In the genomic region with DNA sequence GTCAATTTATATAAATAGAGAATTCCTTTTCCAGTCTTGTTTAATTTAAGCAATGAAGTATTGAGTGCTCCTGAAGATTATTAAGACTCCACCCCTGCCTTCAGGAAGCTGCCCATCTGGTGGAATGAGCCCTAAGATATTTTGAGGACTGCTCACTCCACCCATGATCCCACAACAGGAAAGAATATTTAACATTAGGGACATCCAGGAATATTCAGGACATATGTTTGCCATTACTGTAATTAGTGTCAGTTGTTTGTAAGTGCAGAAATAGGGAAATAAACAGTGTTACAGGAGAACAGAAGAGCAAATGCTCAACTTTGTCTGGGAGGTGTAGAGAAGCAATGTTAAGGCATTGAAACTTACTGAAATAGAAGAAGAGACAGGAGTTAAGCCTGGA, we compare ENCODE assay signal across 21 cellular contexts.
A peak's percentile ranks its signal among the peaks of the same experiment; 100 is the strongest.
DNase-seq lines count a peak whose midpoint lies in the region; ATAC-seq and TF ChIP-seq lines count a peak whose summit lies in the region.
"Had no signal": no experiment of that assay in that cellular context is flagged by ENCODE, and none has a peak within 500 bp of the region (broad histone marks: within the 10 kb centered on the region; RNA-seq: fewer than 3 reads in every experiment).

No MANE protein-coding gene starts in this region.

- DNase-seq in BJ (ENCODE audit: low read depth) = peak; percentile 32
- no peak for DNase-seq in Karpas-422
- DNase-seq in foreskin fibroblast = peak; percentile 46 to 78
- no peak for DNase-seq in T1000 (lab: John Stamatoyannopoulos, UW)
- DNase-seq in activated naive CD8-positive, alpha-beta T cell treated with anti-CD3 and anti-CD28 coated beads, Interleukin-2, amount 50 U/mL, for 24 hours = no peak
- DNase-seq in activated CD4-positive, alpha-beta T cell treated with anti-CD3 and anti-CD28 coated beads for 36 hours = no peak
- DNase-seq: ACHN; C1 segment of cervical spinal cord; CD4-positive, CD25-positive, alpha-beta regulatory T cell; CD8-positive, alpha-beta memory T cell; COR-L47; DMS 273 treated with DMSO at 0.1 percent for 48 hours; DMS53; DND-41; GOT3; H7; KBM-7 had no signal

- no peak for ATAC-seq in activated naive CD8-positive, alpha-beta T cell treated with anti-CD3 and anti-CD28 coated beads, Interleukin-2, amount 50 U/mL, for 24 hours
- ATAC-seq in activated CD4-positive, alpha-beta T cell treated with anti-CD3 and anti-CD28 coated beads for 36 hours = no peak
- ATAC-seq: HCT116, HepG2 had no signal

- H3K27ac Mint-ChIP-seq in activated naive CD8-positive, alpha-beta T cell treated with anti-CD3 and anti-CD28 coated beads, Interleukin-2, amount 50 U/mL, for 24 hours = no peak overlapping the region
- no peak overlapping the region for H3K27ac Mint-ChIP-seq in activated CD4-positive, alpha-beta T cell treated with anti-CD3 and anti-CD28 coated beads for 36 hours
- H3K27ac Mint-ChIP-seq: B cell; CD8-positive, alpha-beta memory T cell; IgD-negative memory B cell had no signal

- H3K27me3 Mint-ChIP-seq in activated naive CD8-positive, alpha-beta T cell treated with anti-CD3 and anti-CD28 coated beads, Interleukin-2, amount 50 U/mL, for 24 hours = no peaks in the 10 kb centered on the region
- no peaks in the 10 kb centered on the region for H3K27me3 Mint-ChIP-seq in activated CD4-positive, alpha-beta T cell treated with anti-CD3 and anti-CD28 coated beads for 36 hours
- H3K27me3 Mint-ChIP-seq: B cell; CD4-positive, CD25-positive, alpha-beta regulatory T cell; CD8-positive, alpha-beta memory T cell; IgD-negative memory B cell had no signal

- H3K4me3 ChIP-seq in BJ (ENCODE audit: low read depth, low read length) (no peak overlapping the region), Karpas-422 (ENCODE audit: low read length) (no peak overlapping the region), foreskin fibroblast (ENCODE audit: low read depth in 1 of 2, low read length in 2 of 2) (no peak overlapping the region)

- POLR2A ChIA-PET in BJ (lab: Charles Lee) = no interaction called here
- POLR2A ChIA-PET in activated CD4-positive, alpha-beta T cell treated with anti-CD3 and anti-CD28 coated beads for 36 hours (lab: Charles Lee) = interaction anchor here (0.6 kb wide), 1 partner anchor 805 kb away, joined by 4 read pairs; no protein-coding TSS in a partner anchor

- H4K20me1 ChIP-seq in Karpas-422 (ENCODE audit: insufficient read depth, low read depth, low read length) = no peaks in the 10 kb centered on the region

- H3K36me3 Mint-ChIP-seq in activated naive CD8-positive, alpha-beta T cell treated with anti-CD3 and anti-CD28 coated beads, Interleukin-2, amount 50 U/mL, for 24 hours (ENCODE audit: low read depth) = no peaks in the 10 kb centered on the region
- no peaks in the 10 kb centered on the region for H3K36me3 Mint-ChIP-seq in activated CD4-positive, alpha-beta T cell treated with anti-CD3 and anti-CD28 coated beads for 36 hours (ENCODE audit: low read depth)
- H3K36me3 Mint-ChIP-seq: CD4-positive, CD25-positive, alpha-beta regulatory T cell; CD8-positive, alpha-beta memory T cell; IgD-negative memory B cell had no signal

- H3K9me3 Mint-ChIP-seq in activated naive CD8-positive, alpha-beta T cell treated with anti-CD3 and anti-CD28 coated beads, Interleukin-2, amount 50 U/mL, for 24 hours = peaks cover 19% of the 10 kb centered on the region
- H3K9me3 Mint-ChIP-seq in activated CD4-positive, alpha-beta T cell treated with anti-CD3 and anti-CD28 coated beads for 36 hours (ENCODE audit: low read depth) = peaks cover 18% of the 10 kb centered on the region

- H3K9me2 ChIP-seq in Karpas-422 (replicated peaks; ENCODE audit: insufficient read depth, low read length) = no peaks in the 10 kb centered on the region

- no peaks in the 10 kb centered on the region for H3K4me1 Mint-ChIP-seq in activated naive CD8-positive, alpha-beta T cell treated with anti-CD3 and anti-CD28 coated beads, Interleukin-2, amount 50 U/mL, for 24 hours
- H3K4me1 Mint-ChIP-seq in activated CD4-positive, alpha-beta T cell treated with anti-CD3 and anti-CD28 coated beads for 36 hours = no peaks in the 10 kb centered on the region
- H3K4me1 Mint-ChIP-seq: B cell; CD4-positive, CD25-positive, alpha-beta regulatory T cell; CD8-positive, alpha-beta memory T cell; IgD-negative memory B cell had no signal

- H3K9ac ChIP-seq in Karpas-422 (ENCODE audit: low read length) = no peak overlapping the region

- peak overlapping the region; percentile 18; the same call in 1 of the 2 replicates for H2AFZ ChIP-seq in Karpas-422 (ENCODE audit: low read length)

- no peak overlapping the region for H3K4me3 Mint-ChIP-seq in activated naive CD8-positive, alpha-beta T cell treated with anti-CD3 and anti-CD28 coated beads, Interleukin-2, amount 50 U/mL, for 24 hours
- H3K4me3 Mint-ChIP-seq in activated CD4-positive, alpha-beta T cell treated with anti-CD3 and anti-CD28 coated beads for 36 hours = no peak overlapping the region
- H3K4me3 Mint-ChIP-seq: B cell; CD4-positive, CD25-positive, alpha-beta regulatory T cell; CD8-positive, alpha-beta memory T cell; IgD-negative memory B cell had no signal

- H3K4me1 ChIP-seq in Karpas-422 (ENCODE audit: low read length) = peaks cover 9% of the 10 kb centered on the region

- H3K36me3 ChIP-seq in BJ (ENCODE audit: control insufficient read depth, insufficient read depth, low read length) = no peaks in the 10 kb centered on the region
- H3K36me3 ChIP-seq in Karpas-422 (ENCODE audit: insufficient read depth, low read length) = no peaks in the 10 kb centered on the region; the same call in 1 of the 2 replicates

- no peak for TF ChIP-seq CTCF in BJ (IDR thresholded peaks at IDR 0.05; ENCODE audit: insufficient read depth, low read depth, low read length)
- TF ChIP-seq CTCF in foreskin fibroblast (IDR thresholded peaks at IDR 0.05; ENCODE audit: low read depth, low read length) = no peak

- H3K9me3 ChIP-seq in Karpas-422 (ENCODE audit: low read length) = no peaks in the 10 kb centered on the region; the same call in 1 of the 2 replicates

- H3K4me2 ChIP-seq in Karpas-422 (ENCODE audit: low read depth, low read length, poor library complexity, severe bottlenecking) = no peak overlapping the region

- H3K79me2 ChIP-seq in Karpas-422 (ENCODE audit: low read length) = no peaks in the 10 kb centered on the region

- intact Hi-C loops in activated CD4-positive, alpha-beta T cell treated with anti-CD3 and anti-CD28 coated beads for 36 hours (cut with DNase I, micrococcal nuclease) = no loop called here

- CTCF ChIA-PET in BJ (lab: Yijun Ruan, JAX) = interaction anchor here (1.2 kb wide), 1 partner anchor 21 kb away, joined by 3 read pairs; no protein-coding TSS in a partner anchor
- CTCF ChIA-PET in activated CD4-positive, alpha-beta T cell treated with anti-CD3 and anti-CD28 coated beads for 36 hours (lab: Charles Lee) = interaction anchor here (0.7 kb wide), 1 partner anchor 35 kb away, joined by 3 read pairs; no protein-coding TSS in a partner anchor

- no peak overlapping the region for H3K27ac ChIP-seq in Karpas-422 (ENCODE audit: low read length)

- no peaks in the 10 kb centered on the region for H3K27me3 ChIP-seq in BJ (ENCODE audit: control insufficient read depth, insufficient read depth, low read length)
- no peaks in the 10 kb centered on the region for H3K27me3 ChIP-seq in Karpas-422 (ENCODE audit: low read length)

Comparison
In these comparisons a context has a peak if more than half of its experiments do, and no peak if none do; other contexts are left out.
1. DNase-seq: peak in BJ (single experiment) and foreskin fibroblast (2 of 2); none in Karpas-422 (single experiment), T1000 (single experiment), activated naive CD8-positive, alpha-beta T cell treated with anti-CD3 and anti-CD28 coated beads, Interleukin-2, amount 50 U/mL, for 24 hours (single experiment) and activated CD4-positive, alpha-beta T cell treated with anti-CD3 and anti-CD28 coated beads for 36 hours (single experiment).